In genomic region chr18:10454800-10455550, GRCh38 we compare ENCODE assay signal across 8 cellular contexts. TPM values are rescaled to one million over a fixed set of nuclear protein-coding genes. Genes with fewer than 3 reads are reported as not detected.
DNase-seq lines count a peak whose midpoint lies in the region; ATAC-seq and TF ChIP-seq lines count a peak whose summit lies in the region.

No MANE protein-coding gene starts in this region.

- no peaks in the 10 kb centered on the region for H4K20me1 ChIP-seq in BLaER1 treated with 17β-estradiol and CSF1 and Interleukin-3, amounts not matched to agents 10 nM and 100 nM

- no peaks in the 10 kb centered on the region for H3K9me3 ChIP-seq in BLaER1 treated with 17β-estradiol and CSF1 and Interleukin-3, amounts not matched to agents 10 nM and 100 nM (replicated peaks in 1 of 11)
- H3K9me3 ChIP-seq in esophagus (ENCODE audit: control insufficient read depth in 2 of 2, insufficient read depth in 1 of 2, low read depth in 1 of 2, low read length in 1 of 2) = no peaks in the 10 kb centered on the region

- H3K4me3 ChIP-seq in BLaER1 treated with 17β-estradiol and CSF1 and Interleukin-3, amounts not matched to agents 10 nM and 100 nM = peak overlapping the region; percentile 67 to 79 (median 72)
- H3K4me3 ChIP-seq in esophagus (ENCODE audit: low read depth in 1 of 2, low read length in 2 of 2) = peak overlapping the region; percentile 74 to 86

- ATAC-seq in HG03196 (IDR thresholded peaks at IDR 0.05; ENCODE audit: unreplicated experiment) (no peak), GM21526 (IDR thresholded peaks at IDR 0.05; ENCODE audit: low FRiP score, unreplicated experiment) (no peak)

- peaks cover 9% of the 10 kb centered on the region for H3K27me3 Mint-ChIP-seq in neural crest cell (ENCODE audit: low read depth)

- peak overlapping the region; percentile 91 to 99 (median 98) for H3K4me2 ChIP-seq in BLaER1 treated with 17β-estradiol and CSF1 and Interleukin-3, amounts not matched to agents 10 nM and 100 nM

- peak; percentile 70 for DNase-seq in NCI-H2227 (lab: John Stamatoyannopoulos, UW; ENCODE audit: unreplicated experiment)
- peak; percentile 32 for DNase-seq in neural crest cell (ENCODE audit: low read depth, low spot score)
- DNase-seq in NCI-H1436 (lab: John Stamatoyannopoulos, UW) = no peak
- DNase-seq in stimulated activated CD4-positive, alpha-beta T cell treated with anti-CD3 and anti-CD28 coated beads, Interleukin-2, amount 100 ng/mL, for 48 hours = no peak

- H3K4me3 Mint-ChIP-seq in neural crest cell = peak overlapping the region; percentile 97

- H3K4me1 Mint-ChIP-seq in neural crest cell = peaks cover 66% of the 10 kb centered on the region

- H3K27ac Mint-ChIP-seq in neural crest cell (ENCODE audit: unreplicated experiment) = peak overlapping the region; percentile 86

- H3K36me3 Mint-ChIP-seq in neural crest cell (ENCODE audit: low read depth) = peaks cover 7% of the 10 kb centered on the region

- WGBS in esophagus, 2 donors = 2% methylated on average over 55 to 69 of the region's 69 CpGs

- peak overlapping the region; percentile 53 to 79 (median 73); a peak in 21 of 22 replicates for H3K27ac ChIP-seq in BLaER1 treated with 17β-estradiol and CSF1 and Interleukin-3, amounts not matched to agents 10 nM and 100 nM
- H3K27ac ChIP-seq in esophagus (ENCODE audit: low read depth in 2 of 2, low read length in 1 of 2) = peak overlapping the region; percentile 66 to 84

- TF ChIP-seq CTCF in neural crest cell (conservative IDR thresholded peaks at IDR 0.05) = no peak

- H3K27me3 ChIP-seq in BLaER1 treated with 17β-estradiol and CSF1 and Interleukin-3, amounts not matched to agents 10 nM and 100 nM = peaks cover 24 to 47% (median 33%) of the 10 kb centered on the region in 11 experiments
- H3K27me3 ChIP-seq in esophagus (ENCODE audit: control insufficient read depth in 1 of 2, insufficient read depth in 2 of 2, low read length in 2 of 2) = no peaks in the 10 kb centered on the region

- no peaks in the 10 kb centered on the region for H3K36me3 ChIP-seq in BLaER1 treated with 17β-estradiol and CSF1 and Interleukin-3, amounts not matched to agents 10 nM and 100 nM
- H3K36me3 ChIP-seq in esophagus (ENCODE audit: control insufficient read depth in 2 of 2, insufficient read depth in 2 of 2, low read length in 1 of 2) = peaks cover 0 to 3% of the 10 kb centered on the region in 2 donors

- H3K9ac ChIP-seq in BLaER1 treated with 17β-estradiol and CSF1 and Interleukin-3, amounts not matched to agents 10 nM and 100 nM = peak overlapping the region; percentile 63 to 85 (median 81)

- H3K9me3 Mint-ChIP-seq in neural crest cell = no peaks in the 10 kb centered on the region

- peaks cover 11 to 46% (median 33%) of the 10 kb centered on the region in 10 experiments for H3K4me1 ChIP-seq in BLaER1 treated with 17β-estradiol and CSF1 and Interleukin-3, amounts not matched to agents 10 nM and 100 nM
- H3K4me1 ChIP-seq in esophagus (ENCODE audit: control insufficient read depth in 2 of 2, insufficient read depth in 2 of 2, low read length in 1 of 2) = no peaks in the 10 kb centered on the region

RNA-seq across cellular contexts. Expression of gene APCDD1, which starts 0.5 kb away (rescaled TPM):
- polyA plus RNA-seq in esophagus = 10 to 100 TPM; 16.2 to 43.1 TPM
- 49.8 and 51.9 TPM in 2 replicates for total RNA-seq in neural crest cell

Comparison
In these comparisons a context has a peak if more than half of its experiments do, and no peak if none do; other contexts are left out.
1. DNase-seq: peak in NCI-H2227 (single experiment) and neural crest cell (single experiment); none in NCI-H1436 (single experiment) and stimulated activated CD4-positive, alpha-beta T cell treated with anti-CD3 and anti-CD28 coated beads, Interleukin-2, amount 100 ng/mL, for 48 hours (0 of 2).